22 cellular contexts compared by ENCODE assay signal in genomic region chr6:27840572-27840971, GRCh38.
DNase-seq lines count a peak whose midpoint lies in the region; TF ChIP-seq lines count a peak whose summit lies in the region.
"Had no signal": no experiment of that assay in that cellular context is flagged by ENCODE, and none has a peak within 500 bp of the region (broad histone marks: within the 10 kb centered on the region; RNA-seq: fewer than 3 reads in every experiment).

No MANE protein-coding gene starts in this region.

- dilution Hi-C loops in mammary epithelial cell (cut with HindIII; ENCODE audit: low sequenced_read_pairs) = no loop called here

- no peak for TF ChIP-seq POLR2A in breast epithelium (IDR thresholded peaks at IDR 0.05)

- H3K9me3 ChIP-seq in mammary epithelial cell (replicated peaks; ENCODE audit: insufficient read depth, low read length) (no peaks in the 10 kb centered on the region), breast epithelium (no peaks in the 10 kb centered on the region), Loucy (ENCODE audit: insufficient read depth, low read depth, low read length) (no peaks in the 10 kb centered on the region), SK-N-MC (ENCODE audit: low read depth, low read length) (no peaks in the 10 kb centered on the region)
- H3K9me3 ChIP-seq: heart left ventricle, sigmoid colon had no signal

- H2AFZ ChIP-seq in mammary epithelial cell (ENCODE audit: low read depth, low read length) = no peak overlapping the region
- no peak overlapping the region for H2AFZ ChIP-seq in Loucy (ENCODE audit: low read length)
- H2AFZ ChIP-seq: parathyroid adenoma had no signal

- in situ Hi-C loops in mammary epithelial cell (cut with MboI; ENCODE audit: low sequenced_read_pairs in 2 of 2) = no loop called here

- DNase-seq in mammary epithelial cell (no peak), breast epithelium (ENCODE audit: low spot score in 2 of 2) (no peak), SK-N-MC (ENCODE audit: low read depth, low spot score) (no peak), posterior cingulate gyrus (no peak), NCI-H187 (lab: John Stamatoyannopoulos, UW) (no peak), NCI-H1930 (lab: John Stamatoyannopoulos, UW) (no peak), SW480 (ENCODE audit: low spot score) (no peak)
- DNase-seq: activated CD4-positive, alpha-beta T cell treated with anti-CD3 and anti-CD28 coated beads, Interleukin-2, amount 10 ng/mL, durations not matched to agents 7 days and 5 days; activated naive CD8-positive, alpha-beta T cell treated with anti-CD3 and anti-CD28 coated beads for 36 hours; cerebellar nuclear complex; HCEC 1CT; heart left ventricle; natural killer cell; NCI-H1417 treated with DMSO at 0.1 percent for 48 hours; NCI-H2171; NCI-H524 treated with DMSO at 0.1 percent for 48 hours; Right ventricle myocardium superior; sigmoid colon; stimulated activated CD4-positive, alpha-beta T cell treated with anti-CD3 and anti-CD28 coated beads, Interleukin-15, amount 100 ng/mL, for 24 hours; trophoblast cell had no signal

- TF ChIP-seq CTCF in mammary epithelial cell (conservative IDR thresholded peaks at IDR 0.05 in 1 of 2, IDR thresholded peaks at IDR 0.05 in 1 of 2; ENCODE audit: extremely low read depth in 1 of 2, insufficient read depth in 1 of 2, low read depth in 1 of 2, low read length in 2 of 2) (no peak), breast epithelium (IDR thresholded peaks at IDR 0.05) (no peak), Loucy (conservative IDR thresholded peaks at IDR 0.05; ENCODE audit: low read length) (no peak)

- H3K4me2 ChIP-seq in mammary epithelial cell (ENCODE audit: insufficient read depth, low read depth, low read length) (peak overlapping the region; percentile 91), Loucy (ENCODE audit: low read depth, low read length, poor library complexity, severe bottlenecking) (peak overlapping the region; percentile 96)

- H3K9ac ChIP-seq in mammary epithelial cell (ENCODE audit: insufficient read depth, low read length) (no peak overlapping the region), Loucy (ENCODE audit: low read depth, low read length, poor library complexity, severe bottlenecking) (peak overlapping the region; percentile 99), SK-N-MC (ENCODE audit: insufficient read length) (no peak overlapping the region)
- H3K9ac ChIP-seq: parathyroid adenoma had no signal

- H3K4me3 ChIP-seq in mammary epithelial cell (replicated peaks in 1 of 3; ENCODE audit: insufficient read depth in 1 of 3, low read depth in 2 of 3, low read length in 3 of 3) = no peak overlapping the region
- H3K4me3 ChIP-seq in breast epithelium = no peak overlapping the region
- H3K4me3 ChIP-seq in Loucy (ENCODE audit: low read length, poor library complexity, severe bottlenecking) = peak overlapping the region; percentile 82
- H3K4me3 ChIP-seq in SK-N-MC = no peak overlapping the region

- no TSS peak for BruUV-seq in mammary epithelial cell (replicated peaks; lab: Mats Ljungman, UMichigan)

- H4K20me1 ChIP-seq in mammary epithelial cell (ENCODE audit: insufficient read depth, low read length) = no peaks in the 10 kb centered on the region
- H4K20me1 ChIP-seq in Loucy (ENCODE audit: insufficient read depth, low read length, poor library complexity, severe bottlenecking) = no peaks in the 10 kb centered on the region

- H3K79me2 ChIP-seq in mammary epithelial cell (ENCODE audit: insufficient read depth, low read length) (peaks cover 13% of the 10 kb centered on the region), Loucy (ENCODE audit: insufficient read depth, low read length) (peaks cover 25% of the 10 kb centered on the region)
- H3K79me2 ChIP-seq: parathyroid adenoma had no signal

- H3K4me1 ChIP-seq in mammary epithelial cell (ENCODE audit: insufficient read depth, low read length) (peaks cover 7% of the 10 kb centered on the region), breast epithelium (peaks cover 0 to 7% of the 10 kb centered on the region in 2 donors), Loucy (ENCODE audit: insufficient read depth, low read length, poor library complexity, severe bottlenecking) (peaks cover 36% of the 10 kb centered on the region)

- intact Hi-C loops in mammary epithelial cell (cut with micrococcal nuclease) (no loop called here), breast epithelium (cut with DNase I; ENCODE audit: low total_unique reads) (no loop called here), posterior cingulate gyrus (cut with DNase I) (no loop called here)

- no peaks in the 10 kb centered on the region for H3K27me3 ChIP-seq in mammary epithelial cell (ENCODE audit: insufficient read depth, low read length)
- no peaks in the 10 kb centered on the region for H3K27me3 ChIP-seq in breast epithelium
- H3K27me3 ChIP-seq in Loucy (ENCODE audit: insufficient read depth, low read length, poor library complexity, severe bottlenecking) = no peaks in the 10 kb centered on the region
- H3K27me3 ChIP-seq: heart left ventricle had no signal

- H3F3A ChIP-seq in Loucy (ENCODE audit: low read depth) = no peaks in the 10 kb centered on the region

- CTCF ChIA-PET in mammary epithelial cell (lab: Charles Lee; ENCODE audit: low non-redundant PET) = no interaction called here

- H3K27ac ChIP-seq in mammary epithelial cell (ENCODE audit: insufficient read depth, low read depth, low read length) = no peak overlapping the region
- H3K27ac ChIP-seq in breast epithelium = no peak overlapping the region
- peak overlapping the region; percentile 85; the same call in 1 of the 2 replicates for H3K27ac ChIP-seq in SK-N-MC
- H3K27ac ChIP-seq: heart left ventricle, parathyroid adenoma, sigmoid colon had no signal

- 95% methylated on average over 3 of the region's 3 CpGs for WGBS in mammary epithelial cell (ENCODE audit: low coverage, missing lambda C conversion rate)

- H3K36me3 ChIP-seq in mammary epithelial cell (ENCODE audit: insufficient read depth, low read length) (no peaks in the 10 kb centered on the region), breast epithelium (no peaks in the 10 kb centered on the region), Loucy (ENCODE audit: insufficient read depth, low read length) (no peaks in the 10 kb centered on the region), SK-N-MC (ENCODE audit: insufficient read depth, low read length) (no peaks in the 10 kb centered on the region)
- H3K36me3 ChIP-seq: sigmoid colon had no signal

- H3K9me2 ChIP-seq in Loucy (replicated peaks; ENCODE audit: low read depth, low read length) = no peaks in the 10 kb centered on the region
